ENCODE assay signal across 8 cellular contexts in genomic region chr17:18816489-18817371, GRCh38. TPM values are rescaled to one million over a fixed set of nuclear protein-coding genes. Genes with fewer than 3 reads are reported as not detected.
DNase-seq lines count a peak whose midpoint lies in the region; ATAC-seq and TF ChIP-seq lines count a peak whose summit lies in the region.
"Not testable (repeated sequence)": the region's sequence is repeated elsewhere in the genome, so short reads cannot be mapped to it uniquely, and the experiment has no call there.

No MANE protein-coding gene starts in this region.

- H3K4me3 Mint-ChIP-seq in activated CD8-positive, alpha-beta memory T cell treated with anti-CD3 and anti-CD28 coated beads, Interleukin-2, amount 10 ng/mL, durations not matched to agents 7 days and 5 days; effector memory CD8-positive, alpha-beta T cell: not testable (repeated sequence)

- not testable (repeated sequence) for H3K4me3 ChIP-seq in AG09309 (ENCODE audit: control insufficient read depth, low read depth, low read length)

- CTCF ChIA-PET in activated CD8-positive, alpha-beta memory T cell treated with anti-CD3 and anti-CD28 coated beads, Interleukin-2, amount 10 ng/mL, durations not matched to agents 7 days and 5 days (lab: Charles Lee), result interaction anchor here (1.1 kb wide), 1 partner anchor 144 kb away, joined by 5 read pairs; no protein-coding TSS in a partner anchor

- not testable (repeated sequence) for H3K9me3 Mint-ChIP-seq in activated CD8-positive, alpha-beta memory T cell treated with anti-CD3 and anti-CD28 coated beads, Interleukin-2, amount 10 ng/mL, durations not matched to agents 7 days and 5 days (ENCODE audit: low read depth); effector memory CD8-positive, alpha-beta T cell

- TF ChIP-seq CTCF in AG09309 (IDR thresholded peaks at IDR 0.05; ENCODE audit: control insufficient read depth, insufficient read depth, low read depth, low read length, missing control alignments) (peak; percentile 56), GM12874 (IDR thresholded peaks at IDR 0.05; ENCODE audit: insufficient read depth, low read depth, low read length) (peak; percentile 35; the same call in 1 of the 2 replicates)

- DNase-seq in AG09309 (ENCODE audit: low read depth) (peak; percentile 75), NCI-H1092 treated with DMSO at 0.1 percent for 48 hours (lab: John Stamatoyannopoulos, UW) (peak; percentile 42), RKO (ENCODE audit: low spot score) (peak; percentile 82), kidney glomerular epithelial cell (lab: John Stamatoyannopoulos, UW) (peak; percentile 46)
- peak; percentile 58 for DNase-seq in activated CD8-positive, alpha-beta memory T cell treated with anti-CD3 and anti-CD28 coated beads, Interleukin-2, amount 10 ng/mL, durations not matched to agents 7 days and 5 days
- peak; percentile 45 to 62 (median 50) for DNase-seq in effector memory CD8-positive, alpha-beta T cell
- DNase-seq in sciatic nerve (ENCODE audit: low spot score), result not testable (repeated sequence)

- H3K36me3 Mint-ChIP-seq in activated CD8-positive, alpha-beta memory T cell treated with anti-CD3 and anti-CD28 coated beads, Interleukin-2, amount 10 ng/mL, durations not matched to agents 7 days and 5 days; effector memory CD8-positive, alpha-beta T cell (ENCODE audit: insufficient read depth): not testable (repeated sequence)

- peak; percentile 58 for ATAC-seq in activated CD8-positive, alpha-beta memory T cell treated with anti-CD3 and anti-CD28 coated beads, Interleukin-2, amount 10 ng/mL, durations not matched to agents 7 days and 5 days
- ATAC-seq in effector memory CD8-positive, alpha-beta T cell (replicated peaks), result peak; percentile 76
- peak; percentile 73 for ATAC-seq in sciatic nerve

- peaks cover 13% of the 10 kb centered on the region for H3K27me3 Mint-ChIP-seq in activated CD8-positive, alpha-beta memory T cell treated with anti-CD3 and anti-CD28 coated beads, Interleukin-2, amount 10 ng/mL, durations not matched to agents 7 days and 5 days
- H3K27me3 Mint-ChIP-seq in effector memory CD8-positive, alpha-beta T cell, result peaks cover 5 to 14% of the 10 kb centered on the region in 2 donors

- not testable (repeated sequence) for H3K27ac Mint-ChIP-seq in activated CD8-positive, alpha-beta memory T cell treated with anti-CD3 and anti-CD28 coated beads, Interleukin-2, amount 10 ng/mL, durations not matched to agents 7 days and 5 days; effector memory CD8-positive, alpha-beta T cell

- H3K4me1 Mint-ChIP-seq in activated CD8-positive, alpha-beta memory T cell treated with anti-CD3 and anti-CD28 coated beads, Interleukin-2, amount 10 ng/mL, durations not matched to agents 7 days and 5 days; effector memory CD8-positive, alpha-beta T cell (ENCODE audit: low read depth in 2 of 2): not testable (repeated sequence)

- intact Hi-C loops in sciatic nerve (cut with DNase I), result not testable (repeated sequence)

RNA-seq across cellular contexts. Expression of gene TVP23B, which starts 35.7 kb away (rescaled TPM):
- 10 to 100 TPM; 23.9 to 31.1 TPM for total RNA-seq in activated CD8-positive, alpha-beta memory T cell treated with anti-CD3 and anti-CD28 coated beads, Interleukin-2, amount 10 ng/mL, durations not matched to agents 7 days and 5 days
- 35.3 TPM for total RNA-seq in sciatic nerve

RNA-seq across cellular contexts. Expression of gene PRPSAP2, which starts 41.2 kb away (rescaled TPM):
- total RNA-seq in activated CD8-positive, alpha-beta memory T cell treated with anti-CD3 and anti-CD28 coated beads, Interleukin-2, amount 10 ng/mL, durations not matched to agents 7 days and 5 days, result 10 to 100 TPM; 35.0 to 37.3 TPM
- total RNA-seq in sciatic nerve, result 45.3 TPM
